Comparison of ENCODE assay signal across 8 cellular contexts in the genomic region with DNA sequence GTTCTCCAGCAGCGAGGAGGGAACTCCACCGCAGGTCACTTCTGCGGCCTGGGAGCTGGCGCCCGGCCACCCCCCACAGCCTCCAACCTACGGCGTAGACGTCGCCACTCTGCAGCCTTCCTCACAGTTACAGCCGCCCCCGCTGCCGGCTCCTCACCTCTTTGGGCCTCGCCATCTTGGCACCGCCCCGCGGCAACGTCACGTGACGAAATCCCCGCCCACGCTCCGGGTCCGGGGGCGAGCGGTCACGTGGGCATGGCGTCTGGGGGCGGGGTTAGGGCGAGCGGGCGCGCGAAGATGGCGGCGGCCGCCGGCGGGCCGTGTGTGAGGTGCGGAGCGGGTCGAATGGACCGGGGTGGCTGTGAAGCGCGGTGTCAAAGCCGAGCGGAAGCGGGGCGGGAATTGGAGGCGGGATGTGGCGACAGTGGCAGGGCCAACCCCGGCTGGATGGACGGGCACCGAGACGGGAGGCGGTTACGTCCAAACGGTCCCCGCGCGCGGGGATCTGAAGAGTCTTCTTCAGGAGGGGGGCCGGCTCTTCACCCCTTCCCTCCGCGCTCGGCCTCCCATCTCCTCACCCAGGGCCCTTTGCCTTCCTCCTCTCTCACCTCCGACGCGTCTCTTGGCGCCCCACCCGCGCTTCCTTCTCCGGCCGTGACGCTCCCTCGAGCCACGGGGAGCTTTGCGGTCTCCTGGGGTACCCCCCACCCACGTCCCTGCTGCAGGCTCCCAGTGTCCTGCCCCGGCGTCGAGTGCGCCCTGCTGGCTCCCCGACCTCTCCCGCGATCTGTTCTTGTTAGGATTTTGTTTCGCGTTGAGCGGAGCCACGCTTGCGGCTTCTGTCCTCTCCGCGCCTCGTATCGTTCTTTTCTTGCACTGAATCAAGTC. TPM values are rescaled to one million over a fixed set of nuclear protein-coding genes. Genes with fewer than 3 reads are reported as not detected.
A peak's percentile ranks its signal among the peaks of the same experiment; 100 is the strongest.
DNase-seq lines count a peak whose midpoint lies in the region; ATAC-seq and TF ChIP-seq lines count a peak whose summit lies in the region.

TSS of gene DOLK (minus strand) at position 181 of the 888 bp plus-strand sequence. CDS start 300 bp downstream, outside the sequence.
TSS of gene NUP188 (plus strand) at position 277 of the 888 bp plus-strand sequence. CDS start at position 298, 21 bp downstream.

- peaks cover 17 to 52% (median 32%) of the 10 kb centered on the region in 4 donors for H3K4me1 Mint-ChIP-seq in naive thymus-derived CD8-positive, alpha-beta T cell
- peaks cover 22 to 47% of the 10 kb centered on the region in 2 donors for H3K4me1 Mint-ChIP-seq in stimulated activated naive B cell treated with anti-CD40 and anti-IgM and Interleukin-4, amounts not matched to agents 10 μg/mL and 1 μg/mL and 100 μg/mL, for 72 hours

- H3K9me3 ChIP-seq in DOHH2 (ENCODE audit: control insufficient read depth, insufficient read depth, low read length) (no peaks in the 10 kb centered on the region), Karpas-422 (ENCODE audit: low read length) (no peaks in the 10 kb centered on the region), fibroblast of lung (ENCODE audit: control insufficient read depth, insufficient read depth, low read depth, low read length) (no peaks in the 10 kb centered on the region)

- H3F3A ChIP-seq in DOHH2 (ENCODE audit: control insufficient read depth, insufficient read depth), result no peaks in the 10 kb centered on the region; the same call in 1 of the 2 replicates

- H3K27me3 ChIP-seq in DOHH2 (ENCODE audit: control insufficient read depth, low read length) (no peaks in the 10 kb centered on the region), Karpas-422 (ENCODE audit: low read length) (no peaks in the 10 kb centered on the region), fibroblast of lung (ENCODE audit: control insufficient read depth, insufficient read depth, low read length) (no peaks in the 10 kb centered on the region)

- H3K4me1 ChIP-seq in DOHH2 (ENCODE audit: control insufficient read depth, low read length) (peaks cover 14% of the 10 kb centered on the region), Karpas-422 (ENCODE audit: low read length) (peaks cover 19% of the 10 kb centered on the region), fibroblast of lung (ENCODE audit: control insufficient read depth, extremely low read depth, insufficient read depth, low read length) (peaks cover 6% of the 10 kb centered on the region)

- POLR2A ChIA-PET in naive thymus-derived CD8-positive, alpha-beta T cell (lab: Charles Lee), result interaction anchor here (0.7 to 1.0 kb wide), 6 partner anchors 46 to 1566 kb away, joined by 3 to 7 read pairs (median 4); partner anchors contain the start of gene ENDOG

- H3K27ac ChIP-seq in DOHH2 (ENCODE audit: low read depth, low read length) (peak within 1 kb of the TSS; percentile 57), Karpas-422 (ENCODE audit: low read length) (peak within 1 kb of the TSS; percentile 64), fibroblast of lung (ENCODE audit: insufficient read depth, low read length) (peak within 1 kb of the TSS; percentile 96)

- H3K27ac Mint-ChIP-seq in naive thymus-derived CD8-positive, alpha-beta T cell, result peak within 1 kb of the TSS; percentile 86 to 100 (median 98)
- peak within 1 kb of the TSS; percentile 98 for H3K27ac Mint-ChIP-seq in stimulated activated naive B cell treated with anti-CD40 and anti-IgM and Interleukin-4, amounts not matched to agents 10 μg/mL and 1 μg/mL and 100 μg/mL, for 72 hours

- no peaks in the 10 kb centered on the region for H3K27me3 Mint-ChIP-seq in naive thymus-derived CD8-positive, alpha-beta T cell
- H3K27me3 Mint-ChIP-seq in stimulated activated naive B cell treated with anti-CD40 and anti-IgM and Interleukin-4, amounts not matched to agents 10 μg/mL and 1 μg/mL and 100 μg/mL, for 72 hours, result no peaks in the 10 kb centered on the region

- peak within 1 kb of the TSS; percentile 83 for H3K4me2 ChIP-seq in DOHH2 (ENCODE audit: low read length)
- peak within 1 kb of the TSS; percentile 98 for H3K4me2 ChIP-seq in Karpas-422 (ENCODE audit: low read depth, low read length, poor library complexity, severe bottlenecking)
- peak within 1 kb of the TSS; percentile 89 for H3K4me2 ChIP-seq in fibroblast of lung (ENCODE audit: extremely low read depth, insufficient read depth, low read length)

- peak; percentile 71 for ATAC-seq in GM21825 (IDR thresholded peaks at IDR 0.05; ENCODE audit: unreplicated experiment)
- peak; percentile 84 to 90 for ATAC-seq in naive thymus-derived CD8-positive, alpha-beta T cell
- ATAC-seq in stimulated activated naive B cell treated with anti-CD40 and anti-IgM and Interleukin-4, amounts not matched to agents 10 μg/mL and 1 μg/mL and 100 μg/mL, for 72 hours (replicated peaks), result peak; percentile 83 to 84

- H3K9ac ChIP-seq in Karpas-422 (ENCODE audit: low read length), result peak within 1 kb of the TSS; percentile 97
- H3K9ac ChIP-seq in fibroblast of lung (ENCODE audit: insufficient read depth, low read length), result peak within 1 kb of the TSS; percentile 94

- H3K79me2 ChIP-seq in DOHH2 (ENCODE audit: control insufficient read depth, low read length) (peaks cover 50% of the 10 kb centered on the region), Karpas-422 (ENCODE audit: low read length) (peaks cover 35% of the 10 kb centered on the region), fibroblast of lung (ENCODE audit: control insufficient read depth, insufficient read depth, low read length) (peaks cover 17% of the 10 kb centered on the region)

- peak within 1 kb of the TSS; percentile 92 to 99 (median 98) for H3K4me3 Mint-ChIP-seq in naive thymus-derived CD8-positive, alpha-beta T cell
- H3K4me3 Mint-ChIP-seq in stimulated activated naive B cell treated with anti-CD40 and anti-IgM and Interleukin-4, amounts not matched to agents 10 μg/mL and 1 μg/mL and 100 μg/mL, for 72 hours, result peak within 1 kb of the TSS; percentile 99 to 100

- H4K20me1 ChIP-seq in DOHH2 (ENCODE audit: control insufficient read depth, insufficient read depth, low read depth, low read length) (no peaks in the 10 kb centered on the region), Karpas-422 (ENCODE audit: insufficient read depth, low read depth, low read length) (no peaks in the 10 kb centered on the region), fibroblast of lung (ENCODE audit: control insufficient read depth, extremely low read depth, insufficient read depth, low read length) (no peaks in the 10 kb centered on the region)

- TF ChIP-seq CTCF in DOHH2 (IDR thresholded peaks at IDR 0.05; ENCODE audit: low read depth, low read length, poor library complexity, severe bottlenecking) (no peak), fibroblast of lung (conservative IDR thresholded peaks at IDR 0.05 in 1 of 2, IDR thresholded peaks at IDR 0.05 in 1 of 2; ENCODE audit: low read depth in 1 of 2, low read length in 2 of 2) (no peak)

- peak; percentile 99 for DNase-seq in Karpas-422
- peak; percentile 98 for DNase-seq in RPMI8226
- DNase-seq in activated T-helper 1 cell treated with anti-CD3 and anti-CD28 coated beads, Interleukin-2, amount 50 U/mL, for 16 hours (ENCODE audit: low read depth in 1 of 2, low spot score in 1 of 2), result peak; percentile 99
- DNase-seq in fibroblast of lung (ENCODE audit: low read depth in 2 of 2), result peak; percentile 85 to 88
- peak; percentile 96 to 100 (median 99) for DNase-seq in naive thymus-derived CD8-positive, alpha-beta T cell
- DNase-seq in stimulated activated naive B cell treated with anti-CD40 and anti-IgM and Interleukin-4, amounts not matched to agents 10 μg/mL and 1 μg/mL and 100 μg/mL, for 72 hours, result peak; percentile 96

- H2AFZ ChIP-seq in Karpas-422 (ENCODE audit: low read length) (peak within 1 kb of the TSS; percentile 86), fibroblast of lung (ENCODE audit: low read length) (peak within 1 kb of the TSS; percentile 97)

- no peaks in the 10 kb centered on the region for H3K9me3 Mint-ChIP-seq in naive thymus-derived CD8-positive, alpha-beta T cell
- no peaks in the 10 kb centered on the region for H3K9me3 Mint-ChIP-seq in stimulated activated naive B cell treated with anti-CD40 and anti-IgM and Interleukin-4, amounts not matched to agents 10 μg/mL and 1 μg/mL and 100 μg/mL, for 72 hours

- peaks cover 0 to 25% (median 2%) of the 10 kb centered on the region in 3 donors for H3K36me3 Mint-ChIP-seq in naive thymus-derived CD8-positive, alpha-beta T cell
- peaks cover 18 to 39% of the 10 kb centered on the region in 2 donors for H3K36me3 Mint-ChIP-seq in stimulated activated naive B cell treated with anti-CD40 and anti-IgM and Interleukin-4, amounts not matched to agents 10 μg/mL and 1 μg/mL and 100 μg/mL, for 72 hours

- H3K36me3 ChIP-seq in DOHH2 (ENCODE audit: control insufficient read depth, low read length), result peaks cover 34% of the 10 kb centered on the region
- peaks cover 3% of the 10 kb centered on the region; the same call in 1 of the 2 replicates for H3K36me3 ChIP-seq in Karpas-422 (ENCODE audit: insufficient read depth, low read length)
- H3K36me3 ChIP-seq in fibroblast of lung (ENCODE audit: control insufficient read depth, insufficient read depth, low read length), result no peaks in the 10 kb centered on the region

- H3K9me2 ChIP-seq in DOHH2 (replicated peaks; ENCODE audit: control insufficient read depth, low read length) (no peaks in the 10 kb centered on the region), Karpas-422 (replicated peaks; ENCODE audit: insufficient read depth, low read length) (no peaks in the 10 kb centered on the region)

- peak within 1 kb of the TSS; percentile 93 for H3K4me3 ChIP-seq in DOHH2 (ENCODE audit: low read length)
- peak within 1 kb of the TSS; percentile 97 for H3K4me3 ChIP-seq in Karpas-422 (ENCODE audit: low read length)
- peak within 1 kb of the TSS; percentile 75 to 95 (median 80) for H3K4me3 ChIP-seq in fibroblast of lung (replicated peaks in 1 of 4; ENCODE audit: control extremely low read depth in 1 of 4, insufficient read depth in 1 of 4, low read depth in 3 of 4, low read length in 4 of 4)

RNA-seq across cellular contexts. Expression of gene DOLK, which starts in this region (rescaled TPM):
- total RNA-seq in Karpas-422 (2014; rRNA removed; shearing (Covaris generic); ENCODE audit: low replicate concordance), result 6.1 and 10.7 TPM in 2 replicates
- 24.9 and 29.9 TPM in 2 replicates for total RNA-seq in fibroblast of lung
- 31.4 and 37.5 TPM in 2 replicates for polyA plus RNA-seq in fibroblast of lung
- polyA plus RNA-seq in fibroblast of lung (2012), result 23.0 and 29.2 TPM in 2 replicates
- 59.3 and 75.8 TPM in 2 replicates for polyA minus RNA-seq in fibroblast of lung (ENCODE audit: low replicate concordance)
- total RNA-seq in naive thymus-derived CD8-positive, alpha-beta T cell, result 10 to 100 TPM; 10.3 to 11.1 TPM
- polyA plus RNA-seq in naive thymus-derived CD8-positive, alpha-beta T cell, result 1 to 10 TPM; 9.0 to 9.2 (median 9.1) TPM

RNA-seq across cellular contexts. Expression of gene NUP188, which starts in this region (rescaled TPM):
- 32.1 and 49.0 TPM in 2 replicates for total RNA-seq in Karpas-422 (2014; rRNA removed; shearing (Covaris generic); ENCODE audit: low replicate concordance)
- total RNA-seq in fibroblast of lung, result 28.5 and 31.4 TPM in 2 replicates
- 28.8 and 65.8 TPM in 2 replicates for polyA plus RNA-seq in fibroblast of lung
- polyA plus RNA-seq in fibroblast of lung (2012), result 21.2 and 43.4 TPM in 2 replicates
- polyA minus RNA-seq in fibroblast of lung (ENCODE audit: low replicate concordance), result 221 and 261 TPM in 2 replicates
- total RNA-seq in naive thymus-derived CD8-positive, alpha-beta T cell, result 10 to 100 TPM; 68.8 to 79.6 TPM
- polyA plus RNA-seq in naive thymus-derived CD8-positive, alpha-beta T cell, result 10 to 100 TPM; 21.9 to 36.8 (median 29.8) TPM

Comparison
In these comparisons a context has a peak if more than half of its experiments do, and no peak if none do; other contexts are left out.
1. Peak in every context shown above with its lines: DNase-seq, ATAC-seq, H3K4me3 ChIP-seq and H3K27ac ChIP-seq.